1 cellular context compared by ENCODE assay signal in genomic region chr16:4425378-4426020, GRCh38.
TF ChIP-seq lines count a peak whose summit lies in the region.

Gene DNAJA3, plus strand, starts transcription at chr16:4425868. Its CDS starts 14 bp downstream, at chr16:4425882.

TF ChIP-seq in WTC11, 78 proteins besides CTCF, POLR2A, EP300 and RAD21 (continued from another document and continues in another):
- TF ChIP-seq IRF1 (CRISPR knock-in tag; IDR thresholded peaks at IDR 0.05) (peak; percentile 67; the same call in 1 of the 2 replicates), NFYB (CRISPR knock-in tag; conservative IDR thresholded peaks at IDR 0.05; ENCODE audit: low read depth) (no peak), RELA (CRISPR knock-in tag; IDR thresholded peaks at IDR 0.05; ENCODE audit: borderline replicate concordance) (peak; percentile 83; the same call in 1 of the 2 replicates), CREM (CRISPR knock-in tag; IDR thresholded peaks at IDR 0.05) (peak; percentile 64), HMGXB4 (CRISPR knock-in tag; IDR thresholded peaks at IDR 0.05) (peak; percentile 65; the same call in 1 of the 2 replicates), ZNF317 (CRISPR knock-in tag; IDR thresholded peaks at IDR 0.05; ENCODE audit: borderline replicate concordance, low read depth) (no peak), ZBTB21 (CRISPR knock-in tag; IDR thresholded peaks at IDR 0.05; ENCODE audit: borderline replicate concordance) (no peak), MAX (CRISPR knock-in tag; IDR thresholded peaks at IDR 0.05) (peak; percentile 95), ZNF425 (CRISPR knock-in tag; conservative IDR thresholded peaks at IDR 0.05) (no peak), E2F4 (CRISPR knock-in tag; IDR thresholded peaks at IDR 0.05; ENCODE audit: borderline replicate concordance, low read depth) (peak; percentile 28; the same call in 1 of the 2 replicates), PRDM15 (CRISPR knock-in tag; IDR thresholded peaks at IDR 0.05) (no peak), ETV6 (CRISPR knock-in tag; IDR thresholded peaks at IDR 0.05) (peak; percentile 94), GRHL2 (CRISPR knock-in tag; IDR thresholded peaks at IDR 0.05; ENCODE audit: insufficient replicate concordance, severe bottlenecking) (no peak), ERG (CRISPR knock-in tag; IDR thresholded peaks at IDR 0.05) (no peak), TEAD1 (CRISPR knock-in tag; IDR thresholded peaks at IDR 0.05) (peak; percentile 16; the same call in 1 of the 2 replicates), ZNF671 (CRISPR knock-in tag; IDR thresholded peaks at IDR 0.05) (no peak), ZNF532 (CRISPR knock-in tag; IDR thresholded peaks at IDR 0.05; ENCODE audit: borderline replicate concordance) (no peak), FOXJ3 (CRISPR knock-in tag; IDR thresholded peaks at IDR 0.05; ENCODE audit: borderline replicate concordance) (no peak), RORB (CRISPR knock-in tag; IDR thresholded peaks at IDR 0.05) (no peak), E2F1 (CRISPR knock-in tag; IDR thresholded peaks at IDR 0.05) (peak; percentile 60; the same call in 1 of the 2 replicates), ZMAT4 (CRISPR knock-in tag; IDR thresholded peaks at IDR 0.05) (no peak), SMAD4 (CRISPR knock-in tag; IDR thresholded peaks at IDR 0.05) (no peak), TEAD4 (CRISPR knock-in tag; IDR thresholded peaks at IDR 0.05) (0 out of 2 replicates have a peak, but pooled peaks have one; percentile 31), IRF2 (CRISPR knock-in tag; IDR thresholded peaks at IDR 0.05; ENCODE audit: borderline replicate concordance, low read depth) (no peak), ESRRA (CRISPR knock-in tag; IDR thresholded peaks at IDR 0.05; ENCODE audit: borderline replicate concordance) (no peak; the same call in 1 of the 2 replicates), FOXP1 (CRISPR knock-in tag; IDR thresholded peaks at IDR 0.05; ENCODE audit: borderline replicate concordance) (no peak), ZNF423 (CRISPR knock-in tag; IDR thresholded peaks at IDR 0.05) (no peak), ZNF396 (CRISPR knock-in tag; IDR thresholded peaks at IDR 0.05; ENCODE audit: borderline replicate concordance) (no peak), STAT6 (CRISPR knock-in tag; conservative IDR thresholded peaks at IDR 0.05; ENCODE audit: low read depth) (no peak), SP1 (CRISPR knock-in tag; conservative IDR thresholded peaks at IDR 0.05) (peak; percentile 57), ATF1 (CRISPR knock-in tag; IDR thresholded peaks at IDR 0.05) (peak; percentile 26; the same call in 1 of the 2 replicates), GABPB1 (CRISPR knock-in tag; IDR thresholded peaks at IDR 0.05) (peak; percentile 95)
